ENCODE assay signal across 8 cellular contexts in genomic region chrX:10017866-10018265, GRCh38. TPM values are rescaled to one million over a fixed set of nuclear protein-coding genes. Genes with fewer than 3 reads are reported as not detected.
A peak's percentile ranks its signal among the peaks of the same experiment; 100 is the strongest.
DNase-seq lines count a peak whose midpoint lies in the region; ATAC-seq, FAIRE-seq and TF ChIP-seq lines count a peak whose summit lies in the region.

No MANE protein-coding gene starts in this region.

- intact Hi-C loops in prostate gland (cut with DNase I) = loop anchor here (5.0 kb wide), 1 partner anchor 89 kb away; no protein-coding TSS in a partner anchor

- H3K27ac ChIP-seq in prostate gland = peak overlapping the region; percentile 85 to 86

- H3K27me3 ChIP-seq in prostate gland (replicated peaks; ENCODE audit: insufficient read depth) = no peaks in the 10 kb centered on the region

- no peak for TF ChIP-seq POLR2A in GM12891 (IDR thresholded peaks at IDR 0.05; ENCODE audit: low read depth, low read length)
- no peak for TF ChIP-seq POLR2A in prostate gland (IDR thresholded peaks at IDR 0.05)

- DNase-seq in GM12891 (ENCODE audit: insufficient read length, low spot score) (no peak), NCI-H526 (lab: John Stamatoyannopoulos, UW) (peak; percentile 9 to 31), prostate gland (ENCODE audit: low spot score) (peak; percentile 52), NK-92 (lab: John Stamatoyannopoulos, UW; ENCODE audit: unreplicated experiment) (no peak)
- DNase-seq in activated effector memory CD4-positive, alpha-beta T cell treated with anti-CD3 and anti-CD28 coated beads, Interleukin-2, amount 50 U/mL, for 16 hours = no peak
- no peak for DNase-seq in stimulated activated CD4-positive, alpha-beta T cell treated with anti-CD3 and anti-CD28 coated beads, Interleukin-4, amount 100 ng/mL, for 24 hours

- FAIRE-seq in GM12891 (lab: Jason Lieb, UNC) (peak; percentile 50), endometrium (lab: Jason Lieb, UNC) (peak; percentile 50)

- 14% methylated on average over 8 of the region's 8 CpGs for WGBS in prostate gland

- no peaks in the 10 kb centered on the region for H3K4me1 ChIP-seq in prostate gland (replicated peaks)

- no peak overlapping the region for H3K4me3 ChIP-seq in prostate gland

- H3K9me3 ChIP-seq in prostate gland = no peaks in the 10 kb centered on the region

- no peak for ATAC-seq in HG02623 (IDR thresholded peaks at IDR 0.05; ENCODE audit: unreplicated experiment)

- TF ChIP-seq CTCF in prostate gland (IDR thresholded peaks at IDR 0.05) = peak in 1 of 4 experiments; percentile 15

- H3K36me3 ChIP-seq in prostate gland = no peaks in the 10 kb centered on the region

TF ChIP-seq in GM12891, 5 proteins besides CTCF, POLR2A, EP300 and RAD21:
- TF ChIP-seq TAF1 (IDR thresholded peaks at IDR 0.05; ENCODE audit: low read depth, low read length) (no peak), POLR2AphosphoS5 (IDR thresholded peaks at IDR 0.05; ENCODE audit: low read depth, low read length) (no peak), PAX5 (IDR thresholded peaks at IDR 0.05; ENCODE audit: insufficient read depth, low read length, severe bottlenecking) (no peak), POU2F2 (IDR thresholded peaks at IDR 0.05; ENCODE audit: low read depth, low read length) (no peak)

RNA-seq across cellular contexts. Expression of gene CLDN34, which starts 50.7 kb away (rescaled TPM):
- polyA plus RNA-seq in GM12891 (2012; ENCODE audit: low read depth, missing spikeins) = not detected
- under 1 TPM in 1 of 2 donors, not detected in 1; 0.36 TPM for total RNA-seq in prostate gland

Comparison
In these comparisons a context has a peak if more than half of its experiments do, and no peak if none do; other contexts are left out.
1. DNase-seq: peak in NCI-H526 (2 of 2) and prostate gland (single experiment); none in GM12891 (single experiment), activated effector memory CD4-positive, alpha-beta T cell treated with anti-CD3 and anti-CD28 coated beads, Interleukin-2, amount 50 U/mL, for 16 hours (single experiment), stimulated activated CD4-positive, alpha-beta T cell treated with anti-CD3 and anti-CD28 coated beads, Interleukin-4, amount 100 ng/mL, for 24 hours (single experiment) and NK-92 (single experiment).